Comparison of ENCODE assay signal across 1 cellular context in the genomic region with DNA sequence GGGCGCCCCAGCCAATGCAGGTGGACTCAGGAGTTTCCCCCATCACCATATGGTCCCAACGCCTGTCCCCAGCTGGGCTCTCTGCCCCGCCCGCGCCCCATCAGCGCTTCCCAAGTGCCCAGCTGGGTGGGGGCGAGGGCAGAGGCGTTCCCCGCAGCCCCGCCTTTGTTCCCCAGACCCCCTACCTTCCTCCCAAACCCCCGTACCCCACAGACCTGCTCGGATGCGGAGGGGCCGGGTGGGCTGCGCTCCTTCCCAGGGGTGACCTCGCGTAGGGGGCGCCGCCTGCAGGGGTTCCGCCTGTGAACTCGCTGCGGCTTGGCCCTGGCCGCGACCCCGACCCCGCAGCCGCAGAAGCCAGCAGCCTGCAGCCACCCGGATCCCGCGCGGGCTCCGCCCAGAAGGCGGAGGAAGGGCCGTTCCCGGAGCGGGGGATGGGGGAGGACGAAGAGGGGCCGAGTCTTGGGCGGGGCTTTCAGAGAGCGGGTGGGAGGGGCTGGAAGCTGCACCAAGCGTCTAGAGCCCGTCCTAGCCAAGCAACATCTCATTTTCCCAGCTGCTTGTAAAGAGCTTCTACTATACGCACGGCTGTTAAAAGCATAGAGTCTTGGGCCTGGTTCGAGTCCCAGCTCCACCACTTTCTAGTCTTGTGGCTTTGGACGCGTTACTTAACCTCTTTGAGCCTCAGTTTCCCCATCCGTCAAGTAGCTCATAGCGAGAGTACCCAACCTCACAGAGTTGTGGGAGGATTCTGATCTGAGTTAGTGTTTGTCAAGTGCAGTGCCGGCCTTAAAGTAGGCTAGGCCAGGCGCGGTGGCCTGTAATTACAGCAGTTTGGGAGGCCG.
A peak's percentile ranks its signal among the peaks of the same experiment; 100 is the strongest.
TF ChIP-seq lines count a peak whose summit lies in the region.

A gene with protein sequence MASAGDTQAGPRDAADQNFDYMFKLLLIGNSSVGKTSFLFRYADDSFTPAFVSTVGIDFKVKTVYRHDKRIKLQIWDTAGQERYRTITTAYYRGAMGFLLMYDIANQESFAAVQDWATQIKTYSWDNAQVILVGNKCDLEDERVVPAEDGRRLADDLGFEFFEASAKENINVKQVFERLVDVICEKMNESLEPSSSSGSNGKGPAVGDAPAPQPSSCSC (minus strand): TSS at position 404 of the 845 bp plus-strand sequence. CDS start 2,258 bp downstream, outside the sequence.

TF ChIP-seq in K562, 482 proteins besides CTCF, POLR2A, EP300 and RAD21 (continued from another document):
- TF ChIP-seq, protein P1, sequence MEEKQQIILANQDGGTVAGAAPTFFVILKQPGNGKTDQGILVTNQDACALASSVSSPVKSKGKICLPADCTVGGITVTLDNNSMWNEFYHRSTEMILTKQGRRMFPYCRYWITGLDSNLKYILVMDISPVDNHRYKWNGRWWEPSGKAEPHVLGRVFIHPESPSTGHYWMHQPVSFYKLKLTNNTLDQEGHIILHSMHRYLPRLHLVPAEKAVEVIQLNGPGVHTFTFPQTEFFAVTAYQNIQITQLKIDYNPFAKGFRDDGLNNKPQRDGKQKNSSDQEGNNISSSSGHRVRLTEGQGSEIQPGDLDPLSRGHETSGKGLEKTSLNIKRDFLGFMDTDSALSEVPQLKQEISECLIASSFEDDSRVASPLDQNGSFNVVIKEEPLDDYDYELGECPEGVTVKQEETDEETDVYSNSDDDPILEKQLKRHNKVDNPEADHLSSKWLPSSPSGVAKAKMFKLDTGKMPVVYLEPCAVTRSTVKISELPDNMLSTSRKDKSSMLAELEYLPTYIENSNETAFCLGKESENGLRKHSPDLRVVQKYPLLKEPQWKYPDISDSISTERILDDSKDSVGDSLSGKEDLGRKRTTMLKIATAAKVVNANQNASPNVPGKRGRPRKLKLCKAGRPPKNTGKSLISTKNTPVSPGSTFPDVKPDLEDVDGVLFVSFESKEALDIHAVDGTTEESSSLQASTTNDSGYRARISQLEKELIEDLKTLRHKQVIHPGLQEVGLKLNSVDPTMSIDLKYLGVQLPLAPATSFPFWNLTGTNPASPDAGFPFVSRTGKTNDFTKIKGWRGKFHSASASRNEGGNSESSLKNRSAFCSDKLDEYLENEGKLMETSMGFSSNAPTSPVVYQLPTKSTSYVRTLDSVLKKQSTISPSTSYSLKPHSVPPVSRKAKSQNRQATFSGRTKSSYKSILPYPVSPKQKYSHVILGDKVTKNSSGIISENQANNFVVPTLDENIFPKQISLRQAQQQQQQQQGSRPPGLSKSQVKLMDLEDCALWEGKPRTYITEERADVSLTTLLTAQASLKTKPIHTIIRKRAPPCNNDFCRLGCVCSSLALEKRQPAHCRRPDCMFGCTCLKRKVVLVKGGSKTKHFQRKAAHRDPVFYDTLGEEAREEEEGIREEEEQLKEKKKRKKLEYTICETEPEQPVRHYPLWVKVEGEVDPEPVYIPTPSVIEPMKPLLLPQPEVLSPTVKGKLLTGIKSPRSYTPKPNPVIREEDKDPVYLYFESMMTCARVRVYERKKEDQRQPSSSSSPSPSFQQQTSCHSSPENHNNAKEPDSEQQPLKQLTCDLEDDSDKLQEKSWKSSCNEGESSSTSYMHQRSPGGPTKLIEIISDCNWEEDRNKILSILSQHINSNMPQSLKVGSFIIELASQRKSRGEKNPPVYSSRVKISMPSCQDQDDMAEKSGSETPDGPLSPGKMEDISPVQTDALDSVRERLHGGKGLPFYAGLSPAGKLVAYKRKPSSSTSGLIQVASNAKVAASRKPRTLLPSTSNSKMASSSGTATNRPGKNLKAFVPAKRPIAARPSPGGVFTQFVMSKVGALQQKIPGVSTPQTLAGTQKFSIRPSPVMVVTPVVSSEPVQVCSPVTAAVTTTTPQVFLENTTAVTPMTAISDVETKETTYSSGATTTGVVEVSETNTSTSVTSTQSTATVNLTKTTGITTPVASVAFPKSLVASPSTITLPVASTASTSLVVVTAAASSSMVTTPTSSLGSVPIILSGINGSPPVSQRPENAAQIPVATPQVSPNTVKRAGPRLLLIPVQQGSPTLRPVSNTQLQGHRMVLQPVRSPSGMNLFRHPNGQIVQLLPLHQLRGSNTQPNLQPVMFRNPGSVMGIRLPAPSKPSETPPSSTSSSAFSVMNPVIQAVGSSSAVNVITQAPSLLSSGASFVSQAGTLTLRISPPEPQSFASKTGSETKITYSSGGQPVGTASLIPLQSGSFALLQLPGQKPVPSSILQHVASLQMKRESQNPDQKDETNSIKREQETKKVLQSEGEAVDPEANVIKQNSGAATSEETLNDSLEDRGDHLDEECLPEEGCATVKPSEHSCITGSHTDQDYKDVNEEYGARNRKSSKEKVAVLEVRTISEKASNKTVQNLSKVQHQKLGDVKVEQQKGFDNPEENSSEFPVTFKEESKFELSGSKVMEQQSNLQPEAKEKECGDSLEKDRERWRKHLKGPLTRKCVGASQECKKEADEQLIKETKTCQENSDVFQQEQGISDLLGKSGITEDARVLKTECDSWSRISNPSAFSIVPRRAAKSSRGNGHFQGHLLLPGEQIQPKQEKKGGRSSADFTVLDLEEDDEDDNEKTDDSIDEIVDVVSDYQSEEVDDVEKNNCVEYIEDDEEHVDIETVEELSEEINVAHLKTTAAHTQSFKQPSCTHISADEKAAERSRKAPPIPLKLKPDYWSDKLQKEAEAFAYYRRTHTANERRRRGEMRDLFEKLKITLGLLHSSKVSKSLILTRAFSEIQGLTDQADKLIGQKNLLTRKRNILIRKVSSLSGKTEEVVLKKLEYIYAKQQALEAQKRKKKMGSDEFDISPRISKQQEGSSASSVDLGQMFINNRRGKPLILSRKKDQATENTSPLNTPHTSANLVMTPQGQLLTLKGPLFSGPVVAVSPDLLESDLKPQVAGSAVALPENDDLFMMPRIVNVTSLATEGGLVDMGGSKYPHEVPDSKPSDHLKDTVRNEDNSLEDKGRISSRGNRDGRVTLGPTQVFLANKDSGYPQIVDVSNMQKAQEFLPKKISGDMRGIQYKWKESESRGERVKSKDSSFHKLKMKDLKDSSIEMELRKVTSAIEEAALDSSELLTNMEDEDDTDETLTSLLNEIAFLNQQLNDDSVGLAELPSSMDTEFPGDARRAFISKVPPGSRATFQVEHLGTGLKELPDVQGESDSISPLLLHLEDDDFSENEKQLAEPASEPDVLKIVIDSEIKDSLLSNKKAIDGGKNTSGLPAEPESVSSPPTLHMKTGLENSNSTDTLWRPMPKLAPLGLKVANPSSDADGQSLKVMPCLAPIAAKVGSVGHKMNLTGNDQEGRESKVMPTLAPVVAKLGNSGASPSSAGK (IDR thresholded peaks at IDR 0.05) = no peak
- TF ChIP-seq DMBX1 (CRISPR knock-in tag; IDR thresholded peaks at IDR 0.05; ENCODE audit: borderline replicate concordance) = no peak
- no peak for TF ChIP-seq JUN (IDR thresholded peaks at IDR 0.05; ENCODE audit: borderline replicate concordance, low read depth, low read length)
- 0 out of 2 replicates have a peak, but pooled peaks have one; percentile 41 for TF ChIP-seq JUN (CRISPR knock-in tag; IDR thresholded peaks at IDR 0.05; ENCODE audit: borderline replicate concordance)
- TF ChIP-seq CC2D1A (IDR thresholded peaks at IDR 0.05) = no peak
- TF ChIP-seq SUPT5H (IDR thresholded peaks at IDR 0.05) = 0 out of 2 replicates have a peak, but pooled peaks have one; percentile 36
- peak; percentile 23; the same call in 1 of the 2 replicates for TF ChIP-seq CBX1 (IDR thresholded peaks at IDR 0.05; ENCODE audit: low read depth)
- no peak for TF ChIP-seq MTA1 (IDR thresholded peaks at IDR 0.05; ENCODE audit: borderline replicate concordance)
- no peak for TF ChIP-seq NFIC (IDR thresholded peaks at IDR 0.05)
- TF ChIP-seq, protein P2, sequence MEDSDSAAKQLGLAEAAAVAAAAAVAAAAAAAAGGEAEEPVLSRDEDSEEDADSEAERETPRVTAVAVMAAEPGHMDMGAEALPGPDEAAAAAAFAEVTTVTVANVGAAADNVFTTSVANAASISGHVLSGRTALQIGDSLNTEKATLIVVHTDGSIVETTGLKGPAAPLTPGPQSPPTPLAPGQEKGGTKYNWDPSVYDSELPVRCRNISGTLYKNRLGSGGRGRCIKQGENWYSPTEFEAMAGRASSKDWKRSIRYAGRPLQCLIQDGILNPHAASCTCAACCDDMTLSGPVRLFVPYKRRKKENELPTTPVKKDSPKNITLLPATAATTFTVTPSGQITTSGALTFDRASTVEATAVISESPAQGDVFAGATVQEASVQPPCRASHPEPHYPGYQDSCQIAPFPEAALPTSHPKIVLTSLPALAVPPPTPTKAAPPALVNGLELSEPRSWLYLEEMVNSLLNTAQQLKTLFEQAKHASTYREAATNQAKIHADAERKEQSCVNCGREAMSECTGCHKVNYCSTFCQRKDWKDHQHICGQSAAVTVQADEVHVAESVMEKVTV (CRISPR knock-in tag; IDR thresholded peaks at IDR 0.05) = no peak
- no peak for TF ChIP-seq ZNF174 (CRISPR knock-in tag; IDR thresholded peaks at IDR 0.05)
- no peak for TF ChIP-seq RUNX1 (IDR thresholded peaks at IDR 0.05; ENCODE audit: low read depth)
- no peak for TF ChIP-seq POLR2AphosphoS2 (IDR thresholded peaks at IDR 0.05; ENCODE audit: low read length)
- TF ChIP-seq SOX6 (IDR thresholded peaks at IDR 0.05) = no peak
- TF ChIP-seq, protein P3, sequence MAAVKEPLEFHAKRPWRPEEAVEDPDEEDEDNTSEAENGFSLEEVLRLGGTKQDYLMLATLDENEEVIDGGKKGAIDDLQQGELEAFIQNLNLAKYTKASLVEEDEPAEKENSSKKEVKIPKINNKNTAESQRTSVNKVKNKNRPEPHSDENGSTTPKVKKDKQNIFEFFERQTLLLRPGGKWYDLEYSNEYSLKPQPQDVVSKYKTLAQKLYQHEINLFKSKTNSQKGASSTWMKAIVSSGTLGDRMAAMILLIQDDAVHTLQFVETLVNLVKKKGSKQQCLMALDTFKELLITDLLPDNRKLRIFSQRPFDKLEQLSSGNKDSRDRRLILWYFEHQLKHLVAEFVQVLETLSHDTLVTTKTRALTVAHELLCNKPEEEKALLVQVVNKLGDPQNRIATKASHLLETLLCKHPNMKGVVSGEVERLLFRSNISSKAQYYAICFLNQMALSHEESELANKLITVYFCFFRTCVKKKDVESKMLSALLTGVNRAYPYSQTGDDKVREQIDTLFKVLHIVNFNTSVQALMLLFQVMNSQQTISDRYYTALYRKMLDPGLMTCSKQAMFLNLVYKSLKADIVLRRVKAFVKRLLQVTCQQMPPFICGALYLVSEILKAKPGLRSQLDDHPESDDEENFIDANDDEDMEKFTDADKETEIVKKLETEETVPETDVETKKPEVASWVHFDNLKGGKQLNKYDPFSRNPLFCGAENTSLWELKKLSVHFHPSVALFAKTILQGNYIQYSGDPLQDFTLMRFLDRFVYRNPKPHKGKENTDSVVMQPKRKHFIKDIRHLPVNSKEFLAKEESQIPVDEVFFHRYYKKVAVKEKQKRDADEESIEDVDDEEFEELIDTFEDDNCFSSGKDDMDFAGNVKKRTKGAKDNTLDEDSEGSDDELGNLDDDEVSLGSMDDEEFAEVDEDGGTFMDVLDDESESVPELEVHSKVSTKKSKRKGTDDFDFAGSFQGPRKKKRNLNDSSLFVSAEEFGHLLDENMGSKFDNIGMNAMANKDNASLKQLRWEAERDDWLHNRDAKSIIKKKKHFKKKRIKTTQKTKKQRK (IDR thresholded peaks at IDR 0.05; ENCODE audit: borderline replicate concordance, low read depth, low read length) = no peak
- TF ChIP-seq, protein P4, sequence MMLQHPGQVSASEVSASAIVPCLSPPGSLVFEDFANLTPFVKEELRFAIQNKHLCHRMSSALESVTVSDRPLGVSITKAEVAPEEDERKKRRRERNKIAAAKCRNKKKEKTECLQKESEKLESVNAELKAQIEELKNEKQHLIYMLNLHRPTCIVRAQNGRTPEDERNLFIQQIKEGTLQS (IDR thresholded peaks at IDR 0.05) = no peak
- TF ChIP-seq, protein P4 (CRISPR knock-in tag; conservative IDR thresholded peaks at IDR 0.05) = no peak
- TF ChIP-seq MED1 (CRISPR knock-in tag; IDR thresholded peaks at IDR 0.05; ENCODE audit: borderline replicate concordance) = no peak
- no peak for TF ChIP-seq ELF4 (CRISPR knock-in tag; IDR thresholded peaks at IDR 0.05)
- TF ChIP-seq RHOXF2B (CRISPR knock-in tag; conservative IDR thresholded peaks at IDR 0.05) = no peak
- no peak for TF ChIP-seq KLF10 (CRISPR knock-in tag; IDR thresholded peaks at IDR 0.05)
- TF ChIP-seq WHSC1 (IDR thresholded peaks at IDR 0.05; ENCODE audit: low read length) = no peak
- TF ChIP-seq TAL1 (IDR thresholded peaks at IDR 0.05) = no peak
- TF ChIP-seq RBFOX2 (IDR thresholded peaks at IDR 0.05; ENCODE audit: low read depth, low read length) = peak; percentile 49
- TF ChIP-seq, protein P5, sequence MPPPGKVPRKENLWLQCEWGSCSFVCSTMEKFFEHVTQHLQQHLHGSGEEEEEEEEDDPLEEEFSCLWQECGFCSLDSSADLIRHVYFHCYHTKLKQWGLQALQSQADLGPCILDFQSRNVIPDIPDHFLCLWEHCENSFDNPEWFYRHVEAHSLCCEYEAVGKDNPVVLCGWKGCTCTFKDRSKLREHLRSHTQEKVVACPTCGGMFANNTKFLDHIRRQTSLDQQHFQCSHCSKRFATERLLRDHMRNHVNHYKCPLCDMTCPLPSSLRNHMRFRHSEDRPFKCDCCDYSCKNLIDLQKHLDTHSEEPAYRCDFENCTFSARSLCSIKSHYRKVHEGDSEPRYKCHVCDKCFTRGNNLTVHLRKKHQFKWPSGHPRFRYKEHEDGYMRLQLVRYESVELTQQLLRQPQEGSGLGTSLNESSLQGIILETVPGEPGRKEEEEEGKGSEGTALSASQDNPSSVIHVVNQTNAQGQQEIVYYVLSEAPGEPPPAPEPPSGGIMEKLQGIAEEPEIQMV (tag; conservative IDR thresholded peaks at IDR 0.05; ENCODE audit: low read depth) = no peak
- TF ChIP-seq RBM15 (IDR thresholded peaks at IDR 0.05; ENCODE audit: insufficient read depth, low read length) = no peak
- peak; percentile 69 for TF ChIP-seq BCOR (IDR thresholded peaks at IDR 0.05)
- TF ChIP-seq, protein P6, sequence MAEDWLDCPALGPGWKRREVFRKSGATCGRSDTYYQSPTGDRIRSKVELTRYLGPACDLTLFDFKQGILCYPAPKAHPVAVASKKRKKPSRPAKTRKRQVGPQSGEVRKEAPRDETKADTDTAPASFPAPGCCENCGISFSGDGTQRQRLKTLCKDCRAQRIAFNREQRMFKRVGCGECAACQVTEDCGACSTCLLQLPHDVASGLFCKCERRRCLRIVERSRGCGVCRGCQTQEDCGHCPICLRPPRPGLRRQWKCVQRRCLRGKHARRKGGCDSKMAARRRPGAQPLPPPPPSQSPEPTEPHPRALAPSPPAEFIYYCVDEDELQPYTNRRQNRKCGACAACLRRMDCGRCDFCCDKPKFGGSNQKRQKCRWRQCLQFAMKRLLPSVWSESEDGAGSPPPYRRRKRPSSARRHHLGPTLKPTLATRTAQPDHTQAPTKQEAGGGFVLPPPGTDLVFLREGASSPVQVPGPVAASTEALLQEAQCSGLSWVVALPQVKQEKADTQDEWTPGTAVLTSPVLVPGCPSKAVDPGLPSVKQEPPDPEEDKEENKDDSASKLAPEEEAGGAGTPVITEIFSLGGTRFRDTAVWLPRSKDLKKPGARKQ (CRISPR knock-in tag; IDR thresholded peaks at IDR 0.05) = no peak
- no peak for TF ChIP-seq ZSCAN29 (IDR thresholded peaks at IDR 0.05)
- no peak for TF ChIP-seq SAFB2 (IDR thresholded peaks at IDR 0.05; ENCODE audit: borderline replicate concordance, low read depth, low read length, severe bottlenecking)
- TF ChIP-seq SRSF7 (optimal IDR thresholded peaks at IDR 0.05; ENCODE audit: low read depth, low read length) = no peak
- no peak for TF ChIP-seq SREBF2 (CRISPR knock-in tag; IDR thresholded peaks at IDR 0.05)
- TF ChIP-seq RBM14 (IDR thresholded peaks at IDR 0.05; ENCODE audit: borderline replicate concordance, insufficient read depth, low read depth, low read length) = no peak
